22 cellular contexts compared by ENCODE assay signal in genomic region chr3:83890039-83890762, GRCh38.
"Had no signal": no experiment of that assay in that cellular context is flagged by ENCODE, and none has a peak within 500 bp of the region (broad histone marks: within the 10 kb centered on the region; RNA-seq: fewer than 3 reads in every experiment).

No MANE protein-coding gene starts in this region.

- H3K36me3 ChIP-seq: brain microvascular endothelial cell, prostate gland, right atrium auricular region, suprapubic skin, vagina had no signal

- H3K4me1 Mint-ChIP-seq: central memory CD8-positive, alpha-beta T cell; nephron progenitor cell; stimulated activated naive CD8-positive, alpha-beta T cell treated with anti-CD3 and anti-CD28 coated beads, Interleukin-15, amount 100 ng/mL, for 72 hours had no signal

- DNase-seq: activated gamma-delta T cell treated with Interleukin-2 at 50 U/mL for 16 hours; activated T-cell treated with anti-CD3 and anti-CD28 coated beads for 4 hours; brain microvascular endothelial cell; foreskin keratinocyte; kidney; nephron progenitor cell; small intestine; stimulated activated CD4-positive, alpha-beta T cell treated with anti-CD3 and anti-CD28 coated beads, Interleukin-4, amount 100 ng/mL, for 1 hour; stimulated activated naive CD8-positive, alpha-beta T cell treated with anti-CD3 and anti-CD28 coated beads, Interleukin-15, amount 100 ng/mL, for 72 hours; trophoblast cell had no signal

- H3K27me3 Mint-ChIP-seq: activated naive CD8-positive, alpha-beta T cell; central memory CD8-positive, alpha-beta T cell; stimulated activated naive CD8-positive, alpha-beta T cell treated with anti-CD3 and anti-CD28 coated beads, Interleukin-15, amount 100 ng/mL, for 72 hours had no signal

- H3K4me3 Mint-ChIP-seq: activated naive CD8-positive, alpha-beta T cell; activated T-helper 1 cell treated with anti-CD3 and anti-CD28 coated beads, Interleukin-12 subunit alpha, Interleukin-12 subunit beta, Interleukin-2, Interleukin-4 antibody, amounts not matched to agents 30 ng/mL and 10 ng/mL and 1 ng/mL, durations not matched to agents 14 hours and 24 hours and 36 hours; central memory CD8-positive, alpha-beta T cell; nephron progenitor cell; stimulated activated naive CD8-positive, alpha-beta T cell treated with anti-CD3 and anti-CD28 coated beads, Interleukin-15, amount 100 ng/mL, for 72 hours had no signal

- H3K36me3 Mint-ChIP-seq: activated naive CD8-positive, alpha-beta T cell had no signal

- H3K27ac ChIP-seq: brain microvascular endothelial cell, coronary artery, foreskin keratinocyte, prostate gland, right atrium auricular region, suprapubic skin, vagina had no signal

- H3K4me1 ChIP-seq: foreskin keratinocyte, prostate gland, right atrium auricular region, suprapubic skin, vagina had no signal

- H3K27me3 ChIP-seq: brain microvascular endothelial cell, foreskin keratinocyte, right atrium auricular region, suprapubic skin, vagina had no signal

- H3K4me3 ChIP-seq: coronary artery, prostate gland, right atrium auricular region, suprapubic skin, vagina had no signal

- H3K9me3 ChIP-seq: prostate gland, right atrium auricular region, suprapubic skin, vagina had no signal

- H3K9me3 Mint-ChIP-seq: nephron progenitor cell had no signal

- ATAC-seq: activated CD4-positive, CD25-positive, alpha-beta regulatory T cell treated with anti-CD3 and anti-CD28 coated beads, Interleukin-2, amount 50 U/mL, for 24 hours; esophagus mucosa; foreskin keratinocyte; left lobe of liver; SK-N-SH treated with all-trans-retinoic acid at 6 μM for 48 hours; stimulated activated naive CD8-positive, alpha-beta T cell treated with anti-CD3 and anti-CD28 coated beads, Interleukin-15, amount 100 ng/mL, for 72 hours had no signal

- H3K27ac Mint-ChIP-seq: activated naive CD8-positive, alpha-beta T cell; activated T-helper 1 cell treated with anti-CD3 and anti-CD28 coated beads, Interleukin-12 subunit alpha, Interleukin-12 subunit beta, Interleukin-2, Interleukin-4 antibody, amounts not matched to agents 30 ng/mL and 10 ng/mL and 1 ng/mL, durations not matched to agents 14 hours and 24 hours and 36 hours; nephron progenitor cell; stimulated activated naive CD8-positive, alpha-beta T cell treated with anti-CD3 and anti-CD28 coated beads, Interleukin-15, amount 100 ng/mL, for 72 hours had no signal
